ENCODE assay signal across 9 cellular contexts in genomic region chr22:28802595-28803087, GRCh38. TPM values are rescaled to one million over a fixed set of nuclear protein-coding genes. Genes with fewer than 3 reads are reported as not detected.
A peak's percentile ranks its signal among the peaks of the same experiment; 100 is the strongest.
DNase-seq lines count a peak whose midpoint lies in the region; ATAC-seq and FAIRE-seq lines count a peak whose summit lies in the region.
"Had no signal": no experiment of that assay in that cellular context is flagged by ENCODE, and none has a peak within 500 bp of the region (broad histone marks: within the 10 kb centered on the region; RNA-seq: fewer than 3 reads in every experiment).

No MANE protein-coding gene starts in this region.

- WGBS in right cardiac atrium, result 79% methylated on average over 7 of the region's 7 CpGs

- FAIRE-seq in urothelium cell line (lab: Jason Lieb, UNC), result no peak

- peaks cover 3% of the 10 kb centered on the region for H3K27me3 Mint-ChIP-seq in activated naive CD4-positive, alpha-beta T cell treated with anti-CD3 and anti-CD28 coated beads, Interleukin-2, amount 10 ng/mL, durations not matched to agents 7 days and 5 days
- H3K27me3 Mint-ChIP-seq in T-helper 1 cell treated with Interleukin-12 subunit alpha and Interleukin-12 subunit beta and Interleukin-4 antibody, amounts not matched to agents 30 μg/mL and 1 μg/mL, for 36 hours (ENCODE audit: low read depth), result no peaks in the 10 kb centered on the region
- H3K27me3 Mint-ChIP-seq in immature natural killer cell (ENCODE audit: low read depth in 3 of 3), result peaks cover 15 to 29% (median 27%) of the 10 kb centered on the region in 3 donors

- H3K4me3 ChIP-seq in right cardiac atrium (ENCODE audit: low read length), result no peak overlapping the region

- peak overlapping the region; percentile 91 for H3K27ac Mint-ChIP-seq in activated naive CD4-positive, alpha-beta T cell treated with anti-CD3 and anti-CD28 coated beads, Interleukin-2, amount 10 ng/mL, durations not matched to agents 7 days and 5 days
- H3K27ac Mint-ChIP-seq in T-helper 1 cell treated with Interleukin-12 subunit alpha and Interleukin-12 subunit beta and Interleukin-4 antibody, amounts not matched to agents 30 μg/mL and 1 μg/mL, for 36 hours, result peak overlapping the region; percentile 75
- peak overlapping the region; percentile 94 to 100 (median 95) for H3K27ac Mint-ChIP-seq in immature natural killer cell

- intact Hi-C loops in right cardiac atrium (cut with DNase I), result no loop called here

- H3K27me3 ChIP-seq in right cardiac atrium (ENCODE audit: control insufficient read depth, insufficient read depth), result no peaks in the 10 kb centered on the region

- peak overlapping the region; percentile 84 for H3K4me3 Mint-ChIP-seq in activated naive CD4-positive, alpha-beta T cell treated with anti-CD3 and anti-CD28 coated beads, Interleukin-2, amount 10 ng/mL, durations not matched to agents 7 days and 5 days
- peak overlapping the region; percentile 81 for H3K4me3 Mint-ChIP-seq in T-helper 1 cell treated with Interleukin-12 subunit alpha and Interleukin-12 subunit beta and Interleukin-4 antibody, amounts not matched to agents 30 μg/mL and 1 μg/mL, for 36 hours
- H3K4me3 Mint-ChIP-seq in immature natural killer cell, result peak overlapping the region; percentile 89 to 99 (median 96)

- no peaks in the 10 kb centered on the region for H3K9me3 Mint-ChIP-seq in activated naive CD4-positive, alpha-beta T cell treated with anti-CD3 and anti-CD28 coated beads, Interleukin-2, amount 10 ng/mL, durations not matched to agents 7 days and 5 days
- H3K9me3 Mint-ChIP-seq in T-helper 1 cell treated with Interleukin-12 subunit alpha and Interleukin-12 subunit beta and Interleukin-4 antibody, amounts not matched to agents 30 μg/mL and 1 μg/mL, for 36 hours, result no peaks in the 10 kb centered on the region
- H3K9me3 Mint-ChIP-seq in immature natural killer cell, result no peaks in the 10 kb centered on the region

- CTCF ChIA-PET in activated naive CD4-positive, alpha-beta T cell treated with anti-CD3 and anti-CD28 coated beads, Interleukin-2, amount 10 ng/mL, durations not matched to agents 7 days and 5 days (lab: Charles Lee), result interaction anchor here (1.1 to 4.1 kb wide), 5 partner anchors 8 to 26 kb away, joined by 3 to 34 read pairs (median 4); no protein-coding TSS in a partner anchor

- H3K4me1 Mint-ChIP-seq in activated naive CD4-positive, alpha-beta T cell treated with anti-CD3 and anti-CD28 coated beads, Interleukin-2, amount 10 ng/mL, durations not matched to agents 7 days and 5 days, result peaks cover 42% of the 10 kb centered on the region
- peaks cover 25% of the 10 kb centered on the region for H3K4me1 Mint-ChIP-seq in T-helper 1 cell treated with Interleukin-12 subunit alpha and Interleukin-12 subunit beta and Interleukin-4 antibody, amounts not matched to agents 30 μg/mL and 1 μg/mL, for 36 hours (ENCODE audit: low read depth)
- H3K4me1 Mint-ChIP-seq in immature natural killer cell, result peaks cover 37 to 46% of the 10 kb centered on the region in 2 donors

- no peak for ATAC-seq in right cardiac atrium

- H3K9me3 ChIP-seq in right cardiac atrium (ENCODE audit: control insufficient read depth, low read length), result no peaks in the 10 kb centered on the region

- H3K4me1 ChIP-seq in right cardiac atrium (ENCODE audit: control insufficient read depth, insufficient read depth, low read length), result no peaks in the 10 kb centered on the region

- H3K36me3 Mint-ChIP-seq in activated naive CD4-positive, alpha-beta T cell treated with anti-CD3 and anti-CD28 coated beads, Interleukin-2, amount 10 ng/mL, durations not matched to agents 7 days and 5 days, result peaks cover 57% of the 10 kb centered on the region
- peaks cover 35% of the 10 kb centered on the region for H3K36me3 Mint-ChIP-seq in T-helper 1 cell treated with Interleukin-12 subunit alpha and Interleukin-12 subunit beta and Interleukin-4 antibody, amounts not matched to agents 30 μg/mL and 1 μg/mL, for 36 hours (ENCODE audit: low read depth)
- peaks cover 15 to 24% (median 22%) of the 10 kb centered on the region in 3 donors for H3K36me3 Mint-ChIP-seq in immature natural killer cell

- H3K27ac ChIP-seq in right cardiac atrium (ENCODE audit: low read length), result no peak overlapping the region

- DNase-seq in activated naive CD4-positive, alpha-beta T cell treated with anti-CD3 and anti-CD28 coated beads, Interleukin-2, amount 10 ng/mL, durations not matched to agents 7 days and 5 days, result peak; percentile 30
- DNase-seq in activated naive CD4-positive, alpha-beta T cell treated with Interleukin-2 at 50 U/mL for 16 hours, result no peak
- no peak for DNase-seq in immature natural killer cell
- peak; percentile 15 for DNase-seq in urothelium cell line (ENCODE audit: low spot score)
- DNase-seq in NCI-H2029 treated with DMSO at 0.1 percent for 48 hours (lab: John Stamatoyannopoulos, UW), result no peak
- DNase-seq in A172 (ENCODE audit: low spot score), result no peak
- no peak for DNase-seq in right cardiac atrium
- DNase-seq: NCI-H748 treated with DMSO at 0.1 percent for 48 hours had no signal

RNA-seq across cellular contexts. Expression of gene XBP1, which starts 2.3 kb away (rescaled TPM):
- polyA plus RNA-seq in immature natural killer cell (1,000 to 10,000 TPM in 1 of 3 donors, 100 to 1,000 TPM in 2; 600 to 1,153 (median 962) TPM), right cardiac atrium (53.1 TPM)
- total RNA-seq in A172 (2014; rRNA removed; shearing (Covaris generic)), result 47.4 and 52.1 TPM in 2 replicates
- total RNA-seq in right cardiac atrium, result 100 to 1,000 TPM in 1 of 4 donors, 10 to 100 TPM in 3; 53.0 to 140 (median 84.0) TPM

RNA-seq across cellular contexts. Expression of gene CCDC117, which starts 30.1 kb away (rescaled TPM):
- polyA plus RNA-seq in immature natural killer cell, result 10 to 100 TPM; 13.7 to 21.4 (median 14.7) TPM
- total RNA-seq in A172 (2014; rRNA removed; shearing (Covaris generic)), result 22.3 and 24.3 TPM in 2 replicates
- 10 to 100 TPM; 13.1 to 14.0 (median 13.4) TPM for total RNA-seq in right cardiac atrium
- polyA plus RNA-seq in right cardiac atrium, result 6.6 TPM

Comparison
In these comparisons a context has a peak if more than half of its experiments do, and no peak if none do; other contexts are left out.
1. DNase-seq: peak in activated naive CD4-positive, alpha-beta T cell treated with anti-CD3 and anti-CD28 coated beads, Interleukin-2, amount 10 ng/mL, durations not matched to agents 7 days and 5 days (single experiment) and urothelium cell line (single experiment); none in activated naive CD4-positive, alpha-beta T cell treated with Interleukin-2 at 50 U/mL for 16 hours (single experiment), immature natural killer cell (0 of 3), NCI-H2029 treated with DMSO at 0.1 percent for 48 hours (single experiment), A172 (single experiment) and right cardiac atrium (0 of 3).
2. Peak in every context shown above with its lines, with median percentiles within 50 percentile points of each other: H3K27ac Mint-ChIP-seq and H3K4me3 Mint-ChIP-seq.